In the genomic region with DNA sequence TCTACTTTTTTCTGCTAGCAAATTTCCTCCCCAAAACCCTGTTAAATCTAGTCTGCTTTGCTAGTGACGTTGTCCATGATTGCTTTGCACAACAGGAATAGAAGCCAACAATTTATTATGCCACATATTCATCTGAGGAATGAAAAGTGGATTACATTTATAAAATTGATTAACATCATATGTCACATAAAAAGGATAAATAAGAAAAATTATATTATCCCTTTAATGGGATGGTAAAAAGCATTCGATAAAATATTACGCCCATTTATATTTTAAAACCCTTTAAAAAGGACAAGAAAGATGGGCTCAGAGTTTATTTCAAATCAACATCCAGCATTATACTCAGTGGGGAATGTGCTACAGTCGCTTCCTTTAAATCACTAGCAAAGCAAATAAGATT, we compare ENCODE assay signal across 1 cellular context.
TF ChIP-seq lines count a peak whose summit lies in the region.

No MANE protein-coding gene starts in this region.

TF ChIP-seq in SK-N-SH, 30 proteins besides CTCF, POLR2A, EP300 and RAD21 (continued from another document):
- TF ChIP-seq, protein P1, sequence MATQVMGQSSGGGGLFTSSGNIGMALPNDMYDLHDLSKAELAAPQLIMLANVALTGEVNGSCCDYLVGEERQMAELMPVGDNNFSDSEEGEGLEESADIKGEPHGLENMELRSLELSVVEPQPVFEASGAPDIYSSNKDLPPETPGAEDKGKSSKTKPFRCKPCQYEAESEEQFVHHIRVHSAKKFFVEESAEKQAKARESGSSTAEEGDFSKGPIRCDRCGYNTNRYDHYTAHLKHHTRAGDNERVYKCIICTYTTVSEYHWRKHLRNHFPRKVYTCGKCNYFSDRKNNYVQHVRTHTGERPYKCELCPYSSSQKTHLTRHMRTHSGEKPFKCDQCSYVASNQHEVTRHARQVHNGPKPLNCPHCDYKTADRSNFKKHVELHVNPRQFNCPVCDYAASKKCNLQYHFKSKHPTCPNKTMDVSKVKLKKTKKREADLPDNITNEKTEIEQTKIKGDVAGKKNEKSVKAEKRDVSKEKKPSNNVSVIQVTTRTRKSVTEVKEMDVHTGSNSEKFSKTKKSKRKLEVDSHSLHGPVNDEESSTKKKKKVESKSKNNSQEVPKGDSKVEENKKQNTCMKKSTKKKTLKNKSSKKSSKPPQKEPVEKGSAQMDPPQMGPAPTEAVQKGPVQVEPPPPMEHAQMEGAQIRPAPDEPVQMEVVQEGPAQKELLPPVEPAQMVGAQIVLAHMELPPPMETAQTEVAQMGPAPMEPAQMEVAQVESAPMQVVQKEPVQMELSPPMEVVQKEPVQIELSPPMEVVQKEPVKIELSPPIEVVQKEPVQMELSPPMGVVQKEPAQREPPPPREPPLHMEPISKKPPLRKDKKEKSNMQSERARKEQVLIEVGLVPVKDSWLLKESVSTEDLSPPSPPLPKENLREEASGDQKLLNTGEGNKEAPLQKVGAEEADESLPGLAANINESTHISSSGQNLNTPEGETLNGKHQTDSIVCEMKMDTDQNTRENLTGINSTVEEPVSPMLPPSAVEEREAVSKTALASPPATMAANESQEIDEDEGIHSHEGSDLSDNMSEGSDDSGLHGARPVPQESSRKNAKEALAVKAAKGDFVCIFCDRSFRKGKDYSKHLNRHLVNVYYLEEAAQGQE (IDR thresholded peaks at IDR 0.05; ENCODE audit: low read depth, low read length) = no peak
- TF ChIP-seq GABPA (IDR thresholded peaks at IDR 0.05; ENCODE audit: low read depth) = no peak
- TF ChIP-seq ELF1 (IDR thresholded peaks at IDR 0.05) = no peak
- no peak for TF ChIP-seq GATA2 (CRISPR knock-in tag; IDR thresholded peaks at IDR 0.05)
- TF ChIP-seq FOXJ3 (CRISPR knock-in tag; IDR thresholded peaks at IDR 0.05) = no peak
- no peak for TF ChIP-seq FOXM1 (IDR thresholded peaks at IDR 0.05; ENCODE audit: low read depth)
- no peak for TF ChIP-seq RCOR1 (IDR thresholded peaks at IDR 0.05; ENCODE audit: low read length)
- TF ChIP-seq, protein P2, sequence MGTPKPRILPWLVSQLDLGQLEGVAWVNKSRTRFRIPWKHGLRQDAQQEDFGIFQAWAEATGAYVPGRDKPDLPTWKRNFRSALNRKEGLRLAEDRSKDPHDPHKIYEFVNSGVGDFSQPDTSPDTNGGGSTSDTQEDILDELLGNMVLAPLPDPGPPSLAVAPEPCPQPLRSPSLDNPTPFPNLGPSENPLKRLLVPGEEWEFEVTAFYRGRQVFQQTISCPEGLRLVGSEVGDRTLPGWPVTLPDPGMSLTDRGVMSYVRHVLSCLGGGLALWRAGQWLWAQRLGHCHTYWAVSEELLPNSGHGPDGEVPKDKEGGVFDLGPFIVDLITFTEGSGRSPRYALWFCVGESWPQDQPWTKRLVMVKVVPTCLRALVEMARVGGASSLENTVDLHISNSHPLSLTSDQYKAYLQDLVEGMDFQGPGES (IDR thresholded peaks at IDR 0.05; ENCODE audit: low read depth, low read length) = no peak
- no peak for TF ChIP-seq YY1 (IDR thresholded peaks at IDR 0.05; ENCODE audit: low read depth)
- no peak for TF ChIP-seq RXRA (IDR thresholded peaks at IDR 0.05; ENCODE audit: borderline replicate concordance, low read depth)
- TF ChIP-seq, protein P3, sequence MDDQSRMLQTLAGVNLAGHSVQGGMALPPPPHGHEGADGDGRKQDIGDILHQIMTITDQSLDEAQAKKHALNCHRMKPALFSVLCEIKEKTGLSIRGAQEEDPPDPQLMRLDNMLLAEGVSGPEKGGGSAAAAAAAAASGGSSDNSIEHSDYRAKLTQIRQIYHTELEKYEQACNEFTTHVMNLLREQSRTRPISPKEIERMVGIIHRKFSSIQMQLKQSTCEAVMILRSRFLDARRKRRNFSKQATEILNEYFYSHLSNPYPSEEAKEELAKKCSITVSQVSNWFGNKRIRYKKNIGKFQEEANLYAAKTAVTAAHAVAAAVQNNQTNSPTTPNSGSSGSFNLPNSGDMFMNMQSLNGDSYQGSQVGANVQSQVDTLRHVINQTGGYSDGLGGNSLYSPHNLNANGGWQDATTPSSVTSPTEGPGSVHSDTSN (IDR thresholded peaks at IDR 0.05) = no peak
- no peak for TF ChIP-seq TCF12 (IDR thresholded peaks at IDR 0.05)
- no peak for TF ChIP-seq CHD2 (IDR thresholded peaks at IDR 0.05; ENCODE audit: low read length, partially characterized antibody)
